25 cellular contexts compared by ENCODE assay signal in the genomic region with DNA sequence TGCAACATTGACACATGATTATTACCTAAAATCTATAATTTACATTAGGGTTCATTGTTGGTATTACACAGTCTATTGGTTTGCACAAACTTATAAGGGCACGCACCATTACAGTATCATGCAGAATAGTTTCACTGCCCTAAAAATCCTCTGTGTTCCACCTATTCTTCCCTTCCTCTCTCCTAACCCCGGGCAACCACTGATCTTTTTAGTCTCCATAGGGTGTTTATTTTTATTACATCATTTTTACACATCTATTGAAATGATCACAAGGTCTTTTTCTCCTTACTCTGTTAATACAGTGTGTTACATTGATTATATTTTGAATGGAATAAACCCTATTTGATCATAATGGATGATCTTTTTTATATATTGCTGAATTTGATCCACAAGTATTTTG.
"Had no signal": no experiment of that assay in that cellular context is flagged by ENCODE, and none has a peak within 500 bp of the region (broad histone marks: within the 10 kb centered on the region; RNA-seq: fewer than 3 reads in every experiment).

No MANE protein-coding gene starts in this region.

- H3K27ac ChIP-seq: coronary artery, epithelial cell of prostate, esophagus squamous epithelium, gastrocnemius medialis, heart right ventricle, left lung, lower lobe of right lung had no signal

- ATAC-seq: effector memory CD8-positive, alpha-beta T cell; esophagus mucosa; gastrocnemius medialis; heart right ventricle; left cardiac atrium; left lung; left ventricle myocardium superior; lower lobe of right lung; mucosa of descending colon had no signal

- FAIRE-seq: colon, endometrium, islet of Langerhans, keratinocyte had no signal

- H3K36me3 ChIP-seq: esophagus squamous epithelium, gastrocnemius medialis, heart right ventricle, left lung, lower lobe of right lung had no signal

- H3K4me1 ChIP-seq: esophagus squamous epithelium, gastrocnemius medialis, heart right ventricle, left lung, lower lobe of right lung had no signal

- DNase-seq: effector CD8-positive, alpha-beta T cell; effector memory CD8-positive, alpha-beta T cell; endodermal cell; erythroblast; esophagus squamous epithelium; foreskin fibroblast; foreskin melanocyte; gastrocnemius medialis; glutamatergic neuron; head of caudate nucleus; heart right ventricle; hippocampal formation; left cardiac atrium; left lung; left ventricle myocardium superior; lower lobe of right lung; mesenchymal stem cell; mucosa of descending colon had no signal

- H3K4me3 ChIP-seq: coronary artery, esophagus squamous epithelium, gastrocnemius medialis, heart right ventricle, left lung, lower lobe of right lung, mucosa of descending colon had no signal

- H3K27me3 ChIP-seq: esophagus squamous epithelium, gastrocnemius medialis, heart right ventricle, left lung had no signal

- H3K9me3 ChIP-seq: esophagus squamous epithelium, gastrocnemius medialis, heart right ventricle, left lung, lower lobe of right lung, mucosa of descending colon had no signal
